ENCODE assay signal across 1 cellular context in the genomic region with DNA sequence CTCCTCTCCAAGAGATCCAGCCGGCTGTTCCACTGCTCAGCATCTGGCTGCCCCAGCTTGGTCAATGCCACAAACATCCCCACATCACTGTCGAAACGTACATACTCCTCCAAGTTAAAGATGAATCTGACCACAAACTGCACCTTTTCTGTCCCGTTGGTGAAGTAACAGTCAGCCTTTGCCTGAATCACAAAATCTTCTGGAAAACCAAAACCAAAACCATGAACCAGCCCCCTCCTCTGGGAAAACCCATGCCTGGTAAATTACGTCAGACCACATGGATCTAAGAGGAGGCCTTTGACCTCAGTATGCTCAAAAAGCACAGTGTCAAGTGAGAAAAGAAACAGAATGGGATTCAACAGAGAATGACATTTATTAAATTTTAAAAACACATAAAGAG.
TF ChIP-seq lines count a peak whose summit lies in the region.

No MANE protein-coding gene starts in this region.

TF ChIP-seq in GM12878, 131 proteins besides CTCF, POLR2A, EP300 and RAD21:
- 0 out of 2 replicates have a peak, but pooled peaks have one; percentile 6 for TF ChIP-seq JUNB (IDR thresholded peaks at IDR 0.05)
- TF ChIP-seq FOXM1 (IDR thresholded peaks at IDR 0.05; ENCODE audit: low read depth, low read length) = peak; percentile 31; the same call in 1 of the 2 replicates
- TF ChIP-seq IKZF2 (IDR thresholded peaks at IDR 0.05) = peak; percentile 21 to 41; a peak in 2 of 4 replicates
- no peak for TF ChIP-seq EZH2 (IDR thresholded peaks at IDR 0.05; ENCODE audit: borderline replicate concordance, control insufficient read depth, low read depth, low read length)
- peak; percentile 66 for TF ChIP-seq ATF7 (IDR thresholded peaks at IDR 0.05; ENCODE audit: low read depth)
- no peak for TF ChIP-seq ESRRA (IDR thresholded peaks at IDR 0.05; ENCODE audit: low read length)
- no peak for TF ChIP-seq NR2F1 (conservative IDR thresholded peaks at IDR 0.05)
- TF ChIP-seq SMAD5 (IDR thresholded peaks at IDR 0.05; ENCODE audit: low read depth) = no peak
- TF ChIP-seq IKZF1 (conservative IDR thresholded peaks at IDR 0.05) = peak; percentile 26; the same call in 1 of the 2 replicates
- no peak for TF ChIP-seq SIX5 (IDR thresholded peaks at IDR 0.05; ENCODE audit: low read depth, low read length, severe bottlenecking)
- peak; percentile 76 for TF ChIP-seq RUNX3 (IDR thresholded peaks at IDR 0.05; ENCODE audit: low read length)
- TF ChIP-seq HDAC6 (IDR thresholded peaks at IDR 0.05; ENCODE audit: unreplicated experiment) = no peak
- TF ChIP-seq CBFB (IDR thresholded peaks at IDR 0.05; ENCODE audit: low read depth) = 0 out of 2 replicates have a peak, but pooled peaks have one; percentile 24
- TF ChIP-seq EED (IDR thresholded peaks at IDR 0.05; ENCODE audit: low read depth) = peak; percentile 71
- no peak for TF ChIP-seq MTA3 (IDR thresholded peaks at IDR 0.05; ENCODE audit: borderline replicate concordance, low read length)
- no peak for TF ChIP-seq IRF5 (IDR thresholded peaks at IDR 0.05; ENCODE audit: borderline replicate concordance)
- no peak for TF ChIP-seq GABPA (IDR thresholded peaks at IDR 0.05; ENCODE audit: low read depth)
